Comparison of ENCODE assay signal across 1 cellular context in the genomic region with DNA sequence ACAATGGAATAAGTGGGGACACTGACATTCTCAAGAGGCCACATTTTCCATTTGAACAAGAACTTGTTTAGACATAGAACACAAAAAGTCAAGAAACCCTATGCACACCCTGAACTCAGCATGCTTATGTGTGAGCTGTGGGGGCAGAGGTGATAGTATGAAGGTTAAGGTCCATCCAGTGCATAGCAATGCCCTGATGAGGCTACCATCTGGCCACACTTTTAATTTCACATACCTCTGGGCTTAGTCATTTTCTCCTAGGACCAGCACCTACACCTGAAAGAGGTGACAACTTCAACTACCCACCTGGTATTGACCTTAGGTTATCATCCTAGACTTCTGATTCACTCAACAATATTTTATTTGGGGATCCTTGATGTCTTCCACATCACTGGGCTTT.
TF ChIP-seq lines count a peak whose summit lies in the region.

No MANE protein-coding gene starts in this region.

TF ChIP-seq in SK-N-SH, 30 proteins besides CTCF, POLR2A, EP300 and RAD21 (continued from another document):
- TF ChIP-seq, protein P1, sequence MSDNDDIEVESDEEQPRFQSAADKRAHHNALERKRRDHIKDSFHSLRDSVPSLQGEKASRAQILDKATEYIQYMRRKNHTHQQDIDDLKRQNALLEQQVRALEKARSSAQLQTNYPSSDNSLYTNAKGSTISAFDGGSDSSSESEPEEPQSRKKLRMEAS (IDR thresholded peaks at IDR 0.05; ENCODE audit: low read depth): no peak
- TF ChIP-seq GABPA (IDR thresholded peaks at IDR 0.05; ENCODE audit: low read depth) (no peak), MEF2A (IDR thresholded peaks at IDR 0.05; ENCODE audit: borderline replicate concordance, low read depth) (no peak), NRF1 (IDR thresholded peaks at IDR 0.05; ENCODE audit: low read depth, low read length) (no peak)
- TF ChIP-seq, protein P2, sequence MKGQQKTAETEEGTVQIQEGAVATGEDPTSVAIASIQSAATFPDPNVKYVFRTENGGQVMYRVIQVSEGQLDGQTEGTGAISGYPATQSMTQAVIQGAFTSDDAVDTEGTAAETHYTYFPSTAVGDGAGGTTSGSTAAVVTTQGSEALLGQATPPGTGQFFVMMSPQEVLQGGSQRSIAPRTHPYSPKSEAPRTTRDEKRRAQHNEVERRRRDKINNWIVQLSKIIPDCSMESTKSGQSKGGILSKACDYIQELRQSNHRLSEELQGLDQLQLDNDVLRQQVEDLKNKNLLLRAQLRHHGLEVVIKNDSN (IDR thresholded peaks at IDR 0.05; ENCODE audit: borderline replicate concordance, low read depth): no peak
TF ChIP-seq in SK-N-SH: peak in this region for 0.
